19 cellular contexts compared by ENCODE assay signal in genomic region chr6:2863901-2864300, GRCh38. TPM values are rescaled to one million over a fixed set of nuclear protein-coding genes. Genes with fewer than 3 reads are reported as not detected.
DNase-seq lines count a peak whose midpoint lies in the region; ATAC-seq, FAIRE-seq and TF ChIP-seq lines count a peak whose summit lies in the region.
"Had no signal": no experiment of that assay in that cellular context is flagged by ENCODE, and none has a peak within 500 bp of the region (broad histone marks: within the 10 kb centered on the region; RNA-seq: fewer than 3 reads in every experiment).

No MANE protein-coding gene starts in this region.

- H3K36me3 ChIP-seq in KMS-11 (ENCODE audit: insufficient read depth): no peaks in the 10 kb centered on the region
- no peaks in the 10 kb centered on the region for H3K36me3 ChIP-seq in GM12878 (ENCODE audit: control insufficient read depth in 2 of 2, insufficient read depth in 2 of 2, low read length in 1 of 2)
- no peaks in the 10 kb centered on the region for H3K36me3 ChIP-seq in BE2C
- H3K36me3 ChIP-seq: lower lobe of right lung, tibial nerve had no signal

- TF ChIP-seq CTCF in KMS-11 (conservative IDR thresholded peaks at IDR 0.05; ENCODE audit: low read depth, low read length) (no peak), GM12878 (IDR thresholded peaks at IDR 0.05 in 2 of 3, conservative IDR thresholded peaks at IDR 0.05 in 1 of 3; ENCODE audit: control insufficient read depth in 2 of 3, extremely low read depth in 1 of 3, insufficient read depth in 1 of 3, low read depth in 3 of 3, low read length in 3 of 3) (no peak), osteocyte (IDR thresholded peaks at IDR 0.05) (no peak), BE2C (IDR thresholded peaks at IDR 0.05; ENCODE audit: low read depth, low read length) (no peak)

- intact Hi-C loops in activated CD4-positive, alpha-beta T cell treated with anti-CD3 and anti-CD28 coated beads for 36 hours (cut with DNase I, micrococcal nuclease): loop anchor here (1.0 to 2.0 kb wide), 2 partner anchors 8 to 35 kb away; no protein-coding TSS in a partner anchor
- intact Hi-C loops in GM12878 (cut with micrococcal nuclease; ENCODE audit: unreplicated experiment): loop anchor here (2.0 to 10.0 kb wide), 2 partner anchors 17 to 341 kb away; no protein-coding TSS in a partner anchor

- CTCF ChIA-PET in activated CD4-positive, alpha-beta T cell treated with anti-CD3 and anti-CD28 coated beads for 36 hours (lab: Charles Lee): interaction anchor here (0.8 to 2.5 kb wide), 3 partner anchors 10 to 18 kb away, joined by 3 to 10 read pairs (median 9); no protein-coding TSS in a partner anchor
- CTCF ChIA-PET in GM12878 (lab: Yijun Ruan, JAX): interaction anchor here (1.0 to 3.8 kb wide), 3 partner anchors 10 to 35 kb away, joined by 3 to 20 read pairs (median 18); no protein-coding TSS in a partner anchor

- no peaks in the 10 kb centered on the region for H3K27me3 ChIP-seq in KMS-11 (ENCODE audit: insufficient read depth, low read depth)
- H3K27me3 ChIP-seq in GM12878 (replicated peaks in 1 of 2; ENCODE audit: control insufficient read depth in 2 of 2, insufficient read depth in 2 of 2, low read length in 1 of 2): no peaks in the 10 kb centered on the region
- no peaks in the 10 kb centered on the region for H3K27me3 ChIP-seq in BE2C
- H3K27me3 ChIP-seq: tibial nerve had no signal

- no peaks in the 10 kb centered on the region for H3K27me3 Mint-ChIP-seq in activated CD4-positive, alpha-beta T cell treated with anti-CD3 and anti-CD28 coated beads for 36 hours
- peaks cover 2% of the 10 kb centered on the region for H3K27me3 Mint-ChIP-seq in osteocyte (ENCODE audit: unreplicated experiment)

- WGBS in GM12878 (ENCODE audit: insufficient coverage, insufficient replicate concordance, low lambda C conversion rate, missing lambda C conversion rate): 73% methylated on average over 2 of the region's 2 CpGs

- in situ Hi-C loops in GM12878 (cut with MboI): no loop called here

- peaks cover 11% of the 10 kb centered on the region for H3K36me3 Mint-ChIP-seq in activated CD4-positive, alpha-beta T cell treated with anti-CD3 and anti-CD28 coated beads for 36 hours (ENCODE audit: low read depth)
- no peaks in the 10 kb centered on the region for H3K36me3 Mint-ChIP-seq in osteocyte (ENCODE audit: unreplicated experiment)

- no peak for TF ChIP-seq POLR2A in GM12878 (IDR thresholded peaks at IDR 0.05; ENCODE audit: low read depth, low read length)

- H3K4me2 ChIP-seq in KMS-11 (peak overlapping the region; percentile 61; the same call in 1 of the 2 replicates), GM12878 (ENCODE audit: control insufficient read depth, insufficient read depth) (no peak overlapping the region)

- no peak overlapping the region for H3K9ac ChIP-seq in KMS-11
- H3K9ac ChIP-seq in GM12878 (ENCODE audit: control insufficient read depth, insufficient read depth, low read length): no peak overlapping the region

- peaks cover 81% of the 10 kb centered on the region for H3K4me1 Mint-ChIP-seq in activated CD4-positive, alpha-beta T cell treated with anti-CD3 and anti-CD28 coated beads for 36 hours
- peaks cover 6% of the 10 kb centered on the region for H3K4me1 Mint-ChIP-seq in osteocyte (ENCODE audit: unreplicated experiment)

- POLR2A ChIA-PET in activated CD4-positive, alpha-beta T cell treated with anti-CD3 and anti-CD28 coated beads for 36 hours (lab: Charles Lee): interaction anchor here (0.6 to 3.5 kb wide), 2 partner anchors 73 to 152 kb away, joined by 3 to 35 read pairs; no protein-coding TSS in a partner anchor
- POLR2A ChIA-PET in GM12878 (lab: Charles Lee): interaction anchor here (2.0 to 9.9 kb wide), 3 partner anchors 17 to 35 kb away, joined by 10 to 126 read pairs (median 15); no protein-coding TSS in a partner anchor

- H3K27ac ChIP-seq in KMS-11: peak overlapping the region; percentile 72; the same call in 1 of the 2 replicates
- peak overlapping the region; percentile 86 for H3K27ac ChIP-seq in GM12878 (ENCODE audit: control insufficient read depth, insufficient read depth)
- H3K27ac ChIP-seq: lower lobe of right lung had no signal

- no peak overlapping the region for H3K4me3 ChIP-seq in KMS-11 (IDR thresholded peaks at IDR 0.05; ENCODE audit: insufficient read depth, low read depth, low read length)
- no peak overlapping the region for H3K4me3 ChIP-seq in GM12878
- no peak overlapping the region for H3K4me3 ChIP-seq in BE2C (ENCODE audit: low read depth, low read length)
- H3K4me3 ChIP-seq: lower lobe of right lung, tibial nerve had no signal

- no peak for TF ChIP-seq EP300 in GM12878 (IDR thresholded peaks at IDR 0.05; ENCODE audit: borderline replicate concordance in 1 of 2, control insufficient read depth in 1 of 2, low read depth in 2 of 2, low read length in 2 of 2)

- H3K9me3 Mint-ChIP-seq in activated CD4-positive, alpha-beta T cell treated with anti-CD3 and anti-CD28 coated beads for 36 hours (ENCODE audit: low read depth): no peaks in the 10 kb centered on the region
- H3K9me3 Mint-ChIP-seq in osteocyte (ENCODE audit: unreplicated experiment): no peaks in the 10 kb centered on the region
- H3K9me3 Mint-ChIP-seq: nephron had no signal

- H3K9me3 ChIP-seq in GM12878 (replicated peaks; ENCODE audit: control insufficient read depth, insufficient read depth, low read length) (no peaks in the 10 kb centered on the region; the same call in 2 of the 3 replicates), BE2C (no peaks in the 10 kb centered on the region)
- H3K9me3 ChIP-seq: lower lobe of right lung, tibial nerve had no signal

- H3K27ac Mint-ChIP-seq in activated CD4-positive, alpha-beta T cell treated with anti-CD3 and anti-CD28 coated beads for 36 hours: peak overlapping the region; percentile 99
- H3K27ac Mint-ChIP-seq in osteocyte (ENCODE audit: unreplicated experiment): no peak overlapping the region

- H3K4me1 ChIP-seq in KMS-11 (ENCODE audit: low read depth, poor library complexity, severe bottlenecking): peaks cover 57% of the 10 kb centered on the region
- H3K4me1 ChIP-seq in GM12878 (ENCODE audit: control insufficient read depth, insufficient read depth, low read length): peaks cover 63% of the 10 kb centered on the region
- H3K4me1 ChIP-seq in BE2C: peaks cover under 1% of the 10 kb centered on the region

- BruUV-seq in GM12878 (replicated peaks; lab: Mats Ljungman, UMichigan): no TSS peak

- FAIRE-seq in GM12878 (lab: Jason Lieb, UNC): no peak

- RAD21 ChIA-PET in GM12878 (lab: Charles Lee; ENCODE audit: unreplicated experiment): interaction anchor here (2.2 to 4.6 kb wide), 3 partner anchors 10 to 35 kb away, joined by 7 to 34 read pairs (median 14); no protein-coding TSS in a partner anchor

- no peak for DNase-seq in activated CD4-positive, alpha-beta T cell treated with anti-CD3 and anti-CD28 coated beads for 36 hours
- no peak for DNase-seq in activated CD4-positive, alpha-beta T cell treated with anti-CD3 and anti-CD28 coated beads for 48 hours
- DNase-seq in GM12878 (ENCODE audit: low read depth, low spot score): no peak
- DNase-seq in osteocyte (ENCODE audit: extremely low spot score, unreplicated experiment): peak; percentile 53
- no peak for DNase-seq in NCI-H345 (lab: John Stamatoyannopoulos, UW)
- no peak for DNase-seq in BE2C
- DNase-seq: activated CD4-positive, alpha-beta T cell treated with anti-CD3 and anti-CD28 coated beads for 1 hour; effector CD8-positive, alpha-beta T cell; lower lobe of right lung; MV-4-11; NCI-H2029; NCI-H524; SIG-M5; T-helper 9 cell had no signal

- no peak for ATAC-seq in activated CD4-positive, alpha-beta T cell treated with anti-CD3 and anti-CD28 coated beads for 36 hours
- no peak for ATAC-seq in GM12878
- ATAC-seq in GM21717 (IDR thresholded peaks at IDR 0.05; ENCODE audit: unreplicated experiment): no peak
- ATAC-seq: lower lobe of right lung had no signal

- no peak for TF ChIP-seq RAD21 in GM12878 (IDR thresholded peaks at IDR 0.05; ENCODE audit: insufficient read depth, low read depth, low read length)

- no peaks in the 10 kb centered on the region for H4K20me1 ChIP-seq in KMS-11 (ENCODE audit: insufficient read depth)
- no peaks in the 10 kb centered on the region for H4K20me1 ChIP-seq in GM12878 (ENCODE audit: control insufficient read depth, insufficient read depth)

- no peaks in the 10 kb centered on the region for H3K79me2 ChIP-seq in KMS-11 (ENCODE audit: insufficient read depth, low read depth)
- no peaks in the 10 kb centered on the region for H3K79me2 ChIP-seq in GM12878 (ENCODE audit: control insufficient read depth, insufficient read depth, low read length)

- SMC1A ChIA-PET in GM12878 (lab: Charles Lee; ENCODE audit: uncharacterized antibody, unreplicated experiment): interaction anchor here (0.9 to 10.2 kb wide), 7 partner anchors 9 to 73 kb away, joined by 3 to 136 read pairs (median 22); no protein-coding TSS in a partner anchor

- H2AFZ ChIP-seq in KMS-11 (ENCODE audit: low read depth) (no peak overlapping the region), GM12878 (ENCODE audit: control insufficient read depth, low read depth, low read length) (no peak overlapping the region)

- H3K4me3 Mint-ChIP-seq in activated CD4-positive, alpha-beta T cell treated with anti-CD3 and anti-CD28 coated beads for 36 hours: no peak overlapping the region
- no peak overlapping the region for H3K4me3 Mint-ChIP-seq in osteocyte (ENCODE audit: unreplicated experiment)
- H3K4me3 Mint-ChIP-seq: nephron had no signal

RNA-seq across cellular contexts. Expression of gene SERPINB1, which starts 22.2 kb away (rescaled TPM):
- total RNA-seq in activated CD4-positive, alpha-beta T cell treated with anti-CD3 and anti-CD28 coated beads for 36 hours: 100 to 1,000 TPM; 200 to 243 TPM
- 0.67 and 1.0 TPM in 2 replicates for total RNA-seq in GM12878 (2013; cell fraction: nucleolus; rRNA removed)
- 0.45 and 0.65 TPM in 2 replicates for total RNA-seq in GM12878 (2014; rRNA removed)
- total RNA-seq in GM12878 (2014; rRNA removed; fragmentation: Illumina TruSeq; extraction: Trizol): 0.67 and 0.88 TPM in 2 replicates
- total RNA-seq in GM12878 (2021): 1.6 TPM in 2 replicates
- 0.76 TPM for polyA plus RNA-seq in GM12878 (2011; ENCODE audit: low read depth)
- polyA plus RNA-seq in GM12878 (2011; rRNA removed): 2.4 and 3.5 TPM in 2 replicates
- 0.88 and 0.99 TPM in 2 replicates for polyA plus RNA-seq in GM12878 (2011; cell fraction: cytosol; rRNA removed)
- 0.90 and 1.3 TPM in 2 replicates for polyA plus RNA-seq in GM12878 (2011; cell fraction: nucleus; rRNA removed)
- polyA plus RNA-seq in GM12878 (2012): 1.3 and 2.3 TPM in 2 replicates
- 1.1 and 3.2 TPM in 2 replicates for polyA plus RNA-seq in GM12878 (2014; fragmentation: Illumina TruSeq; extraction: Trizol)
- 1 to 10 TPM in 1 of 2 experiments, under 1 TPM in 1; 0.82 to 1.8 TPM for polyA plus RNA-seq in GM12878 (2014; fragmentation: Nextera tagmentation; extraction: Ambion mirVana)
- polyA plus RNA-seq in GM12878 (2014; rRNA removed): 0.71 and 0.85 TPM in 2 replicates
- polyA plus RNA-seq in GM12878 (2016; fragmentation: Nextera tagmentation; extraction: Ambion mirVana): under 1 TPM; 0.67 to 0.72 TPM
- 1.1 and 1.8 TPM in 2 replicates for polyA minus RNA-seq in GM12878 (2011; rRNA and poly(A)+ RNA removed)
- 1.2 and 1.6 TPM in 2 replicates for polyA minus RNA-seq in GM12878 (2011; cell fraction: cytosol; rRNA and poly(A)+ RNA removed)
- 0.85 and 1.1 TPM in 2 replicates for polyA minus RNA-seq in GM12878 (2011; cell fraction: nucleus; rRNA and poly(A)+ RNA removed)
- total RNA-seq in osteocyte: 13.7 and 14.8 TPM in 2 replicates
- 0.74 TPM for polyA plus RNA-seq in BE2C (2012; ENCODE audit: insufficient read depth, insufficient read length, low read depth)

RNA-seq across cellular contexts. Expression of gene SERPINB9, which starts 39.2 kb away (rescaled TPM):
- 100 to 1,000 TPM in 1 of 2 experiments, 10 to 100 TPM in 1; 90.0 to 109 TPM for total RNA-seq in activated CD4-positive, alpha-beta T cell treated with anti-CD3 and anti-CD28 coated beads for 36 hours
- 63.2 and 66.0 TPM in 2 replicates for total RNA-seq in GM12878 (2013; cell fraction: nucleolus; rRNA removed)
- total RNA-seq in GM12878 (2014; rRNA removed) (4.7 and 5.6 TPM in 2 replicates), GM12878 (2014; rRNA removed; fragmentation: Illumina TruSeq; extraction: Trizol) (5.4 and 5.5 TPM in 2 replicates), GM12878 (2021) (5.8 and 6.1 TPM in 2 replicates), osteocyte (0.34 and 0.48 TPM in 2 replicates)
- polyA plus RNA-seq in GM12878 (2011; ENCODE audit: low read depth): 7.8 TPM
- polyA plus RNA-seq in GM12878 (2011; rRNA removed) (133 and 141 TPM in 2 replicates), GM12878 (2014; fragmentation: Illumina TruSeq; extraction: Trizol) (6.7 and 7.3 TPM in 2 replicates), GM12878 (2014; fragmentation: Nextera tagmentation; extraction: Ambion mirVana) (1 to 10 TPM; 2.0 to 3.7 TPM), GM12878 (2014; rRNA removed) (3.8 and 5.9 TPM in 2 replicates), GM12878 (2016; fragmentation: Nextera tagmentation; extraction: Ambion mirVana) (1 to 10 TPM; 4.1 to 4.2 TPM)
- 94.6 and 110 TPM in 2 replicates for polyA plus RNA-seq in GM12878 (2011; cell fraction: cytosol; rRNA removed)
- 35.5 and 39.0 TPM in 2 replicates for polyA plus RNA-seq in GM12878 (2011; cell fraction: nucleus; rRNA removed)
- 11.4 and 20.4 TPM in 2 replicates for polyA plus RNA-seq in GM12878 (2012)
- 135 and 152 TPM in 2 replicates for polyA minus RNA-seq in GM12878 (2011; rRNA and poly(A)+ RNA removed)
- 57.1 and 64.0 TPM in 2 replicates for polyA minus RNA-seq in GM12878 (2011; cell fraction: cytosol; rRNA and poly(A)+ RNA removed)
- 21.2 and 30.0 TPM in 2 replicates for polyA minus RNA-seq in GM12878 (2011; cell fraction: nucleus; rRNA and poly(A)+ RNA removed)
- 0.86 TPM for polyA plus RNA-seq in BE2C (2012; ENCODE audit: insufficient read depth, insufficient read length, low read depth)
- total RNA-seq: A172 had no signal

Comparison
In these comparisons a context has a peak if more than half of its experiments do, and no peak if none do; other contexts are left out.
1. RNA of gene SERPINB1, which starts 22.2 kb away (total RNA-seq): 200 to 243 TPM in activated CD4-positive, alpha-beta T cell treated with anti-CD3 and anti-CD28 coated beads for 36 hours; 13.7 to 14.8 TPM in osteocyte and 0.45 to 1.6 TPM in GM12878; every median in the first group is over 10 times any median in the second.